ENCODE assay signal across 1 cellular context in the genomic region with DNA sequence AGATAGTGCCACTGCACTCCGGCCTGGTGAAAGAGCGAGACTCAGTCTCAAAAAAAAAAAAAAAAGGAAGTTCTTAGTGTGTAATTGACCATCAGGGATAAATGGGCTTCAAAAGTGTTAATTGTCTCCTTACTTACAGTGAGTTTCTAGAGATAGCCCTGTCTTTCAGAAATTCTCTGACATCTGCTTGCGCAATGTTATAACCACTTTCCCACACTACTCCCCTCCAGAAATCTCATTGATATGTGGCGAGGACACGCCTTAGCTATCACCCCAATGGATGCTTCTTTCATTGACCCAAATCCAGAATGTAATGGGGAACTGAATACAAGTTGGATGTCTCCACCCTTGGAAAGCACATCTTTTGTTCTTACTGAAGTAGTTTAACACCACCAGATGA.
TF ChIP-seq lines count a peak whose summit lies in the region.

No MANE protein-coding gene starts in this region.

TF ChIP-seq in A549, 52 proteins besides CTCF, POLR2A, EP300 and RAD21 (continued from another document):
- TF ChIP-seq, protein P1, sequence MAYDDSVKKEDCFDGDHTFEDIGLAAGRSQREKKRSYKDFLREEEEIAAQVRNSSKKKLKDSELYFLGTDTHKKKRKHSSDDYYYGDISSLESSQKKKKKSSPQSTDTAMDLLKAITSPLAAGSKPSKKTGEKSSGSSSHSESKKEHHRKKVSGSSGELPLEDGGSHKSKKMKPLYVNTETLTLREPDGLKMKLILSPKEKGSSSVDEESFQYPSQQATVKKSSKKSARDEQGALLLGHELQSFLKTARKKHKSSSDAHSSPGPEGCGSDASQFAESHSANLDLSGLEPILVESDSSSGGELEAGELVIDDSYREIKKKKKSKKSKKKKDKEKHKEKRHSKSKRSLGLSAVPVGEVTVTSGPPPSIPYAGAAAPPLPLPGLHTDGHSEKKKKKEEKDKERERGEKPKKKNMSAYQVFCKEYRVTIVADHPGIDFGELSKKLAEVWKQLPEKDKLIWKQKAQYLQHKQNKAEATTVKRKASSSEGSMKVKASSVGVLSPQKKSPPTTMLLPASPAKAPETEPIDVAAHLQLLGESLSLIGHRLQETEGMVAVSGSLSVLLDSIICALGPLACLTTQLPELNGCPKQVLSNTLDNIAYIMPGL (CRISPR knock-in tag; IDR thresholded peaks at IDR 0.05; ENCODE audit: borderline replicate concordance): no peak
- TF ChIP-seq HDAC2 (IDR thresholded peaks at IDR 0.05): no peak
- no peak for TF ChIP-seq ZNF302 (CRISPR knock-in tag; IDR thresholded peaks at IDR 0.05)
